In the genomic region with DNA sequence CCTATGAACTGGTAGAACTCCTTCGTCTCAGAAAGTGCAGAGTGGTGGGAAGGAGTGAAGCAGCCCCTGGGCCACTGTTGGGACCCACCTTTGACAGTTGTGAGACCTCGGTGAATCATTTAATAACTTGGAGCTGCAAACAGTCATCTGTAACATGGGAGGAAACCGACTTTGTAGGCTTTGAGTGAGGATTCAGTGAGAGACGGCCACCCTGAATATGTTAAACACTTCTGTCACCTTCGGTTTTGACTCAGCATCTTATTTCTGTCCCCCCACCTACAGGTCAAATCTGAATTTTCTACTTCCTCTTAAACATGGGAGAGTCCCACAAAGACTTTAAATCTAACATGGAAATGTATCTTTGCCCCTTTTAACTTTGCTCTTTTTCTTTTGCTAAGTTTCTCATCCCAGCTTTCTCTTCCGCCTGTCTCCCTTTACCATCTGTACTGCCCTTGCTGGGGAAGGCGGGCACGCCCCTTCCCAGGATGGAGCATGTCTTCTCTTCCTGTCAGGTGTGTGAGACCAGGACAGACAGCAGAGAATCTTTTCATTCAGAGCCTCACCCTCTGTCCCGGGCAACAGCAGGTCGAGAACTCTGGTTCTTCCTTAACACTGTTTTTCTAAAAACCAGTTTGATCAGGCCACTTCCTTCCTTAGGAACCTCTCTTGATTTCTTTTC, we compare ENCODE assay signal across 9 cellular contexts. TPM values are rescaled to one million over a fixed set of nuclear protein-coding genes. Genes with fewer than 3 reads are reported as not detected.
DNase-seq lines count a peak whose midpoint lies in the region; ATAC-seq and TF ChIP-seq lines count a peak whose summit lies in the region.
"Had no signal": no experiment of that assay in that cellular context is flagged by ENCODE, and none has a peak within 500 bp of the region (broad histone marks: within the 10 kb centered on the region; RNA-seq: fewer than 3 reads in every experiment).

No MANE protein-coding gene starts in this region.

- TF ChIP-seq POLR2A in ovary (IDR thresholded peaks at IDR 0.05): no peak

- WGBS in ovary, 3 donors: 86 to 89% (median 88%) methylated on average over 10 of the region's 10 CpGs

- H3K27ac Mint-ChIP-seq in effector memory CD8-positive, alpha-beta T cell: peak overlapping the region; percentile 49 to 88

- DNase-seq in effector memory CD8-positive, alpha-beta T cell: no peak
- DNase-seq in KG1 (lab: John Stamatoyannopoulos, UW) (no peak), NCI-H2029 treated with DMSO at 0.1 percent for 48 hours (lab: John Stamatoyannopoulos, UW) (no peak), ovary (no peak), LoVo (ENCODE audit: low spot score) (no peak)
- DNase-seq: NCI-H526 had no signal

- H3K27me3 ChIP-seq in ovary: no peaks in the 10 kb centered on the region

- H3K4me3 Mint-ChIP-seq in effector memory CD8-positive, alpha-beta T cell: peak overlapping the region; percentile 2 to 56

- no peaks in the 10 kb centered on the region for H3K9me3 Mint-ChIP-seq in effector memory CD8-positive, alpha-beta T cell

- no peaks in the 10 kb centered on the region for H3K4me1 ChIP-seq in ovary (ENCODE audit: insufficient read depth)

- no peak for TF ChIP-seq CTCF in ovary (IDR thresholded peaks at IDR 0.05)

- no peaks in the 10 kb centered on the region for H3K27me3 Mint-ChIP-seq in effector memory CD8-positive, alpha-beta T cell

- intact Hi-C loops in ovary (cut with DNase I): no loop called here

- H3K4me3 ChIP-seq in ovary: no peak overlapping the region

- H3K9me3 ChIP-seq in ovary: no peaks in the 10 kb centered on the region

- H3K36me3 ChIP-seq in ovary: no peaks in the 10 kb centered on the region

- peak; percentile 85 for ATAC-seq in GM18499 (IDR thresholded peaks at IDR 0.05; ENCODE audit: insufficient read depth, unreplicated experiment)
- ATAC-seq in GM21367 (IDR thresholded peaks at IDR 0.05; ENCODE audit: unreplicated experiment): peak; percentile 88
- peak; percentile 90 for ATAC-seq in HG03280 (IDR thresholded peaks at IDR 0.05; ENCODE audit: unreplicated experiment)
- peak; percentile 26 for ATAC-seq in effector memory CD8-positive, alpha-beta T cell (replicated peaks)

- H3K27ac ChIP-seq in ovary: no peak overlapping the region

- no peak for TF ChIP-seq EP300 in ovary (IDR thresholded peaks at IDR 0.05)

- H3K36me3 Mint-ChIP-seq in effector memory CD8-positive, alpha-beta T cell (ENCODE audit: insufficient read depth): peaks cover 22% of the 10 kb centered on the region

- peaks cover 13 to 16% of the 10 kb centered on the region in 2 donors for H3K4me1 Mint-ChIP-seq in effector memory CD8-positive, alpha-beta T cell (ENCODE audit: low read depth in 2 of 2)

RNA-seq across cellular contexts. Expression of a gene that starts 37.1 kb away (rescaled TPM):
- total RNA-seq in ovary: 10 to 100 TPM; 50.4 to 63.2 (median 57.1) TPM
- 10 to 100 TPM; 30.2 to 61.7 TPM for polyA plus RNA-seq in ovary

RNA-seq across cellular contexts. Expression of a gene that starts 45.1 kb away (rescaled TPM):
- 10 to 100 TPM; 12.0 to 42.6 (median 26.3) TPM for total RNA-seq in ovary
- 10 to 100 TPM; 19.1 to 76.7 TPM for polyA plus RNA-seq in ovary

Comparison
In these comparisons a context has a peak if more than half of its experiments do, and no peak if none do; other contexts are left out.
1. ATAC-seq: peak in every context shown above with its lines; median percentile 90 in HG03280; 88 in GM21367; 85 in GM18499; 26 in effector memory CD8-positive, alpha-beta T cell.